17 cellular contexts compared by ENCODE assay signal in genomic region chr9:18847576-18848275, GRCh38.
DNase-seq lines count a peak whose midpoint lies in the region; ATAC-seq and TF ChIP-seq lines count a peak whose summit lies in the region.
"Had no signal": no experiment of that assay in that cellular context is flagged by ENCODE, and none has a peak within 500 bp of the region (broad histone marks: within the 10 kb centered on the region; RNA-seq: fewer than 3 reads in every experiment).

No MANE protein-coding gene starts in this region.

- no peak overlapping the region for H3K27ac ChIP-seq in colonic mucosa
- no peak overlapping the region for H3K27ac ChIP-seq in WERI-Rb-1
- H3K27ac ChIP-seq: 22Rv1, BLaER1 had no signal

- ATAC-seq in mucosa of descending colon (peak; percentile 60), HG02763 (IDR thresholded peaks at IDR 0.05; ENCODE audit: unreplicated experiment) (no peak), HG02678 (IDR thresholded peaks at IDR 0.05; ENCODE audit: unreplicated experiment) (no peak)

- H3K9me3 ChIP-seq in colonic mucosa (no peaks in the 10 kb centered on the region), mucosa of descending colon (no peaks in the 10 kb centered on the region), WERI-Rb-1 (ENCODE audit: severe bottlenecking) (no peaks in the 10 kb centered on the region)
- H3K9me3 ChIP-seq: BLaER1, Caco-2 had no signal

- H3K36me3 ChIP-seq in colonic mucosa (no peaks in the 10 kb centered on the region), mucosa of descending colon (ENCODE audit: low read depth) (no peaks in the 10 kb centered on the region), WERI-Rb-1 (no peaks in the 10 kb centered on the region)
- H3K36me3 ChIP-seq: BLaER1 had no signal

- TF ChIP-seq CTCF in colonic mucosa (IDR thresholded peaks at IDR 0.05): no peak
- TF ChIP-seq CTCF in mucosa of descending colon (IDR thresholded peaks at IDR 0.05): no peak
- no peak for TF ChIP-seq CTCF in WERI-Rb-1 (IDR thresholded peaks at IDR 0.05; ENCODE audit: low read depth, low read length)

- intact Hi-C loops in colonic mucosa (cut with DNase I): no loop called here
- intact Hi-C loops in mucosa of descending colon (cut with DNase I, micrococcal nuclease): no loop called here

- H3K4me1 ChIP-seq in colonic mucosa (peaks cover 4% of the 10 kb centered on the region), mucosa of descending colon (ENCODE audit: low read depth) (peaks cover 9% of the 10 kb centered on the region)
- H3K4me1 ChIP-seq: BLaER1, Caco-2 had no signal

- H3K27me3 ChIP-seq in colonic mucosa (no peaks in the 10 kb centered on the region), WERI-Rb-1 (ENCODE audit: insufficient read depth, low read depth, severe bottlenecking) (no peaks in the 10 kb centered on the region)
- H3K27me3 ChIP-seq: BLaER1 had no signal

- H3K4me3 ChIP-seq in colonic mucosa (no peak overlapping the region), mucosa of descending colon (no peak overlapping the region), WERI-Rb-1 (ENCODE audit: low read depth, low read length) (no peak overlapping the region)
- H3K4me3 ChIP-seq: BLaER1 had no signal

- DNase-seq in NCI-H82 (lab: John Stamatoyannopoulos, UW) (peak; percentile 53), NCI-H82 treated with DMSO at 0.1 percent for 48 hours (lab: John Stamatoyannopoulos, UW; ENCODE audit: unreplicated experiment) (no peak), colonic mucosa (peak; percentile 58), mucosa of descending colon (peak in 1 of 3 donors; percentile 53), T-helper 9 cell (no peak), WERI-Rb-1 (no peak)
- DNase-seq: Caco-2; CD8-positive, alpha-beta memory T cell; DMS53; GF-D8; GOT3; H9; IMR-90 had no signal

- no peak overlapping the region for H3K9ac ChIP-seq in colonic mucosa (ENCODE audit: low read depth in 2 of 2, low read length in 2 of 2)
- H3K9ac ChIP-seq: BLaER1 had no signal

Comparison
In these comparisons a context has a peak if more than half of its experiments do, and no peak if none do; other contexts are left out.
1. DNase-seq: peak in NCI-H82 (single experiment) and colonic mucosa (single experiment); none in NCI-H82 treated with DMSO at 0.1 percent for 48 hours (single experiment), T-helper 9 cell (single experiment) and WERI-Rb-1 (single experiment).